ENCODE assay signal across 13 cellular contexts in genomic region chr3:39724233-39724846, GRCh38.
DNase-seq lines count a peak whose midpoint lies in the region; ATAC-seq, FAIRE-seq and TF ChIP-seq lines count a peak whose summit lies in the region.
"Had no signal": no experiment of that assay in that cellular context is flagged by ENCODE, and none has a peak within 500 bp of the region (broad histone marks: within the 10 kb centered on the region; RNA-seq: fewer than 3 reads in every experiment).

No MANE protein-coding gene starts in this region.

- H3K9ac ChIP-seq in HepG2 (ENCODE audit: insufficient read depth, low read depth, low read length): no peak overlapping the region

- FAIRE-seq in HepG2 (lab: Jason Lieb, UNC): no peak
- FAIRE-seq: islet of Langerhans had no signal

- no peak overlapping the region for H2AFZ ChIP-seq in HepG2 (ENCODE audit: low read length)

- no peaks in the 10 kb centered on the region for H3K9me3 Mint-ChIP-seq in HFFc6

- no peaks in the 10 kb centered on the region for H3K36me3 Mint-ChIP-seq in HFFc6 (ENCODE audit: low read depth)
- H3K36me3 Mint-ChIP-seq: activated naive CD8-positive, alpha-beta T cell; CD8-positive, alpha-beta memory T cell had no signal

- H3K27me3 ChIP-seq in HepG2 (ENCODE audit: control insufficient read depth in 1 of 2, insufficient read depth in 2 of 2, low read length in 2 of 2) (no peaks in the 10 kb centered on the region; a peak in 1 of 5 replicates), esophagus squamous epithelium (no peaks in the 10 kb centered on the region)

- TF ChIP-seq EP300 in HepG2 (IDR thresholded peaks at IDR 0.05; ENCODE audit: low read depth in 2 of 2, low read length in 2 of 2) (no peak), HepG2 (CRISPR knock-in tag; IDR thresholded peaks at IDR 0.05; ENCODE audit: borderline replicate concordance) (no peak)

- no peak for TF ChIP-seq RAD21 in HepG2 (CRISPR knock-in tag; IDR thresholded peaks at IDR 0.05)

- H3K4me3 ChIP-seq in astrocyte of the spinal cord (ENCODE audit: low read depth, low read length): no peak overlapping the region
- no peak overlapping the region for H3K4me3 ChIP-seq in HepG2 (replicated peaks in 1 of 3; ENCODE audit: insufficient read depth in 1 of 3, low read depth in 2 of 3, low read length in 3 of 3)
- H3K4me3 ChIP-seq in esophagus squamous epithelium: no peak overlapping the region

- ATAC-seq in HepG2 (0 out of 3 replicates have a peak, but pooled peaks have one; percentile 31), HG02970 (IDR thresholded peaks at IDR 0.05; ENCODE audit: low FRiP score, unreplicated experiment) (no peak)
- ATAC-seq: activated CD4-positive, alpha-beta T cell treated with anti-CD3 and anti-CD28 coated beads for 36 hours had no signal

- peak; percentile 36; the same call in 1 of the 2 replicates for TF ChIP-seq CTCF in HFFc6 (IDR thresholded peaks at IDR 0.05)
- peak; percentile 16 for TF ChIP-seq CTCF in astrocyte of the spinal cord (IDR thresholded peaks at IDR 0.05; ENCODE audit: low read depth, low read length)
- TF ChIP-seq CTCF in HepG2 (CRISPR knock-in tag; IDR thresholded peaks at IDR 0.05): peak; percentile 60
- peak in 2 of 6 experiments; percentile 16 to 19 for TF ChIP-seq CTCF in esophagus squamous epithelium (IDR thresholded peaks at IDR 0.05)

- H3K4me1 Mint-ChIP-seq in HFFc6 (ENCODE audit: low read depth): peaks cover 18% of the 10 kb centered on the region
- H3K4me1 Mint-ChIP-seq: activated CD4-positive, alpha-beta T cell treated with anti-CD3 and anti-CD28 coated beads for 36 hours; CD8-positive, alpha-beta memory T cell had no signal

- H3K27ac Mint-ChIP-seq in HFFc6: no peak overlapping the region
- H3K27ac Mint-ChIP-seq: activated CD4-positive, alpha-beta T cell treated with anti-CD3 and anti-CD28 coated beads for 36 hours; activated naive CD8-positive, alpha-beta T cell had no signal

- no peak overlapping the region for H3K4me2 ChIP-seq in HepG2 (ENCODE audit: low read depth, low read length)

- H3K4me1 ChIP-seq in HepG2 (ENCODE audit: insufficient read depth, low read length): no peaks in the 10 kb centered on the region
- H3K4me1 ChIP-seq in esophagus squamous epithelium: no peaks in the 10 kb centered on the region

- intact Hi-C loops in HepG2 (cut with micrococcal nuclease; ENCODE audit: unreplicated experiment): loop anchor here (5.0 kb wide), 2 partner anchors 268 to 453 kb away; no protein-coding TSS in a partner anchor
- intact Hi-C loops in esophagus squamous epithelium (cut with DNase I): no loop called here
- intact Hi-C loops in posterior cingulate gyrus (cut with DNase I): no loop called here

- H3K9me3 ChIP-seq in HepG2 (ENCODE audit: low read length) (no peaks in the 10 kb centered on the region), esophagus squamous epithelium (no peaks in the 10 kb centered on the region)

- in situ Hi-C loops in astrocyte of the spinal cord (cut with HindIII; ENCODE audit: low sequenced_read_pairs) (no loop called here), HepG2 (cut with HindIII; ENCODE audit: extremely low pct_ligation_motif_present, low pct_unique_long_range_greater_than_20kb) (loop anchor here (25.0 kb wide), 1 partner anchor 463 kb away; no protein-coding TSS in a partner anchor)

- H3K27me3 Mint-ChIP-seq in HFFc6 (ENCODE audit: insufficient read depth): peaks cover 6% of the 10 kb centered on the region; the same call in 1 of the 2 replicates
- H3K27me3 Mint-ChIP-seq: activated CD4-positive, alpha-beta T cell treated with anti-CD3 and anti-CD28 coated beads for 36 hours; CD8-positive, alpha-beta memory T cell had no signal

- DNase-seq in Ammon's horn (ENCODE audit: low spot score) (peak; percentile 17), HFFc6 (no peak), astrocyte of the spinal cord (ENCODE audit: low read depth, low spot score) (no peak), HepG2 (ENCODE audit: low spot score) (no peak), NCI-H1417 treated with DMSO at 0.1 percent for 48 hours (lab: John Stamatoyannopoulos, UW) (no peak), esophagus squamous epithelium (lab: John Stamatoyannopoulos, UW) (no peak), posterior cingulate gyrus (no peak)
- DNase-seq: activated CD4-positive, alpha-beta T cell treated with anti-CD3 and anti-CD28 coated beads for 36 hours; CD8-positive, alpha-beta memory T cell; NCI-H1436 treated with DMSO at 0.1 percent for 48 hours had no signal

- H4K20me1 ChIP-seq in HepG2 (ENCODE audit: insufficient read depth, low read length): no peaks in the 10 kb centered on the region

- no peak for TF ChIP-seq POLR2A in HepG2 (IDR thresholded peaks at IDR 0.05; ENCODE audit: insufficient read depth in 1 of 2, low read depth in 2 of 2, low read length in 2 of 2)
- no peak for TF ChIP-seq POLR2A in esophagus squamous epithelium (IDR thresholded peaks at IDR 0.05)

- H3K36me3 ChIP-seq in HepG2 (replicated peaks in 1 of 2; ENCODE audit: control insufficient read depth in 1 of 2, insufficient read depth in 2 of 2, low read length in 2 of 2) (no peaks in the 10 kb centered on the region), esophagus squamous epithelium (no peaks in the 10 kb centered on the region)

- CTCF ChIA-PET in HepG2 (lab: Yijun Ruan, JAX; ENCODE audit: low intra/inter-chr PET ratio, low total read pairs): interaction anchor here (1.5 kb wide), 1 partner anchor 267 kb away, joined by 5 read pairs; no protein-coding TSS in a partner anchor

- 0% methylated on average over 1 of the region's 1 CpG for WGBS in HepG2 (ENCODE audit: low lambda C conversion rate)
- 28 to 38% methylated on average over 1 of the region's 1 CpG for WGBS in esophagus squamous epithelium, 2 donors

- no peak overlapping the region for H3K27ac ChIP-seq in HepG2 (ENCODE audit: extremely low read length, insufficient read depth, low read length)
- no peak overlapping the region for H3K27ac ChIP-seq in esophagus squamous epithelium

- no peaks in the 10 kb centered on the region for H3K79me2 ChIP-seq in HepG2 (ENCODE audit: insufficient read depth, low read length)

- H3K4me3 Mint-ChIP-seq in HFFc6: no peak overlapping the region
- H3K4me3 Mint-ChIP-seq: activated CD4-positive, alpha-beta T cell treated with anti-CD3 and anti-CD28 coated beads for 36 hours; activated naive CD8-positive, alpha-beta T cell; CD8-positive, alpha-beta memory T cell had no signal

- BruUV-seq in HepG2 (replicated peaks; lab: Mats Ljungman, UMichigan): no TSS peak

- POLR2A ChIA-PET in HepG2 (lab: Yijun Ruan, JAX): no interaction called here

TF ChIP-seq in HepG2, 621 proteins besides CTCF, POLR2A, EP300 and RAD21:
- TF ChIP-seq MNT (IDR thresholded peaks at IDR 0.05) (no peak), STAG1 (CRISPR knock-in tag; IDR thresholded peaks at IDR 0.05) (peak; percentile 63), PAX8 (CRISPR knock-in tag; IDR thresholded peaks at IDR 0.05; ENCODE audit: borderline replicate concordance) (no peak), CENPBD1 (CRISPR knock-in tag; IDR thresholded peaks at IDR 0.05; ENCODE audit: borderline replicate concordance, low read depth) (no peak), IRF2 (CRISPR knock-in tag; IDR thresholded peaks at IDR 0.05) (no peak), SMC3 (IDR thresholded peaks at IDR 0.05; ENCODE audit: low read length) (peak; percentile 40; the same call in 1 of the 2 replicates)
TF ChIP-seq in HepG2: peak in this region for 2.
